Comparison of ENCODE assay signal across 1 cellular context in genomic region chr11:33735166-33735425, GRCh38.
TF ChIP-seq lines count a peak whose summit lies in the region.

No MANE protein-coding gene starts in this region.

TF ChIP-seq in endothelial cell of umbilical vein, 7 proteins besides CTCF, POLR2A, EP300 and RAD21 (continued from another document):
- no peak for TF ChIP-seq POLR2AphosphoS5 (IDR thresholded peaks at IDR 0.05; ENCODE audit: insufficient read depth, low read depth, low read length)
- no peak for TF ChIP-seq GATA2 (IDR thresholded peaks at IDR 0.05; ENCODE audit: insufficient read depth, insufficient read length, low read depth, low read length)
- TF ChIP-seq MAX (IDR thresholded peaks at IDR 0.05; ENCODE audit: insufficient read depth, insufficient read length): no peak
- no peak for TF ChIP-seq JUN (IDR thresholded peaks at IDR 0.05; ENCODE audit: borderline replicate concordance, insufficient read depth, insufficient read length, low read depth)
- no peak for TF ChIP-seq EZH2 (IDR thresholded peaks at IDR 0.05; ENCODE audit: borderline replicate concordance, low read depth, low read length, severe bottlenecking)
TF ChIP-seq in endothelial cell of umbilical vein: peak in this region for 0.
